Comparison of ENCODE assay signal across 11 cellular contexts in the genomic region with DNA sequence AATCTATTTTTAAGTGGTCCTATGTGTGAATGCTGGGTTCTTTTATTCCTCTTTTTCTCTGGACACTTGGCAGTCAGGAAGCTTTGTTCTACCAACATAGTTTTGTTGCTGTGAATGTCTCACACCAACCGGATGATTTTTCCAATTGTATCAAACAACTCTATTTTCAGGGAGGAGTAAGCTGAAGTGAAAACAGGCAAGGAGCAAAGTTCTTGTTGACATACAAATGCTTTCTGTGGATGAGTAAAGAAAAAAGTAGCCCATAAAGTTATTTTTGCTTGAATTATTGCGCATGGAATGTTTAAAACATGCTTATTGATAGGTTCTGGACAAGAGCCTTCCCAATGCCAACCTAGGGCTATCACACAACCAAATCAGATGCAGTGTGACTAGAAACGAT. TPM values are rescaled to one million over a fixed set of nuclear protein-coding genes. Genes with fewer than 3 reads are reported as not detected.
DNase-seq lines count a peak whose midpoint lies in the region; ATAC-seq, FAIRE-seq and TF ChIP-seq lines count a peak whose summit lies in the region.
"Had no signal": no experiment of that assay in that cellular context is flagged by ENCODE, and none has a peak within 500 bp of the region (broad histone marks: within the 10 kb centered on the region; RNA-seq: fewer than 3 reads in every experiment).

No MANE protein-coding gene starts in this region.

- no peak overlapping the region for H3K23ac ChIP-seq in trophoblast cell (ENCODE audit: low read length)

- peaks cover 18% of the 10 kb centered on the region for H3K36me3 Mint-ChIP-seq in CD4-positive, alpha-beta T cell (ENCODE audit: low read depth)
- H3K36me3 Mint-ChIP-seq in IgD-negative memory B cell = peaks cover 19% of the 10 kb centered on the region
- peaks cover 4% of the 10 kb centered on the region for H3K36me3 Mint-ChIP-seq in nephron (ENCODE audit: low read depth)

- H3K27me3 Mint-ChIP-seq in CD4-positive, alpha-beta T cell = no peaks in the 10 kb centered on the region
- H3K27me3 Mint-ChIP-seq in IgD-negative memory B cell = no peaks in the 10 kb centered on the region
- peaks cover 6% of the 10 kb centered on the region for H3K27me3 Mint-ChIP-seq in nephron (ENCODE audit: low read depth)

- no peak for TF ChIP-seq CTCF in CD4-positive, alpha-beta T cell (IDR thresholded peaks at IDR 0.05)
- TF ChIP-seq CTCF in dorsolateral prefrontal cortex (IDR thresholded peaks at IDR 0.05 in 54 of 56, conservative IDR thresholded peaks at IDR 0.05 in 2 of 56; ENCODE audit: low read depth in 1 of 56, partially characterized antibody in 56 of 56) (no peak), nephron (IDR thresholded peaks at IDR 0.05; ENCODE audit: unreplicated experiment in 3 of 3) (no peak)

- H3K9me3 Mint-ChIP-seq in CD4-positive, alpha-beta T cell = no peaks in the 10 kb centered on the region
- H3K9me3 Mint-ChIP-seq in IgD-negative memory B cell (no peaks in the 10 kb centered on the region), nephron (no peaks in the 10 kb centered on the region)

- no peak overlapping the region for H3K18ac ChIP-seq in trophoblast cell (ENCODE audit: low read length)

- H4K8ac ChIP-seq in trophoblast cell (ENCODE audit: low read depth, low read length) = no peak overlapping the region

- no peak overlapping the region for H3K4ac ChIP-seq in trophoblast cell (ENCODE audit: low read depth, low read length)

- H4K12ac ChIP-seq in trophoblast cell (ENCODE audit: low read depth, low read length) = no peak overlapping the region

- H2BK12ac ChIP-seq in trophoblast cell (ENCODE audit: low read length) = no peak overlapping the region

- H3K4me1 Mint-ChIP-seq in CD4-positive, alpha-beta T cell (ENCODE audit: low read depth) = peaks cover 40% of the 10 kb centered on the region
- H3K4me1 Mint-ChIP-seq in IgD-negative memory B cell (peaks cover 33 to 35% (median 33%) of the 10 kb centered on the region in 3 donors), nephron (peaks cover 73% of the 10 kb centered on the region)

- DNase-seq in CD4-positive, alpha-beta T cell = no peak
- no peak for DNase-seq in dorsolateral prefrontal cortex
- DNase-seq in trophoblast cell = no peak
- DNase-seq in NCI-H1417 (lab: John Stamatoyannopoulos, UW) = no peak
- no peak for DNase-seq in GM12891 (ENCODE audit: insufficient read length, low spot score)
- DNase-seq in activated gamma-delta T cell treated with Interleukin-2 at 50 U/mL for 16 hours = no peak
- DNase-seq: activated CD8-positive, alpha-beta memory T cell treated with anti-CD3 and anti-CD28 coated beads, Interleukin-2, amount 50 U/mL, for 48 hours; cerebellar nuclear complex; NCI-H526 treated with DMSO at 0.1 percent for 48 hours had no signal

- POLR2A ChIA-PET in CD4-positive, alpha-beta T cell (lab: Charles Lee) = interaction anchor here (6.5 kb wide), 1 partner anchor 10 kb away, joined by 231 read pairs; no protein-coding TSS in a partner anchor

- intact Hi-C loops in CD4-positive, alpha-beta T cell (cut with DNase I, micrococcal nuclease) = loop anchor here in 1 of 2 experiments (10.0 kb wide), 1 partner anchor 1208 kb away; a partner anchor contains a TSS
- intact Hi-C loops in dorsolateral prefrontal cortex (cut with DNase I) = no loop called here

- H3K27ac Mint-ChIP-seq in CD4-positive, alpha-beta T cell = peak overlapping the region; percentile 28
- H3K27ac Mint-ChIP-seq in IgD-negative memory B cell (peak overlapping the region in 2 of 3 donors; percentile 41 to 98), nephron (peak overlapping the region in 2 of 3 experiments; percentile 26 to 28)

- no peak for TF ChIP-seq POLR2A in GM12891 (IDR thresholded peaks at IDR 0.05; ENCODE audit: low read depth, low read length)

- H4K91ac ChIP-seq in trophoblast cell (ENCODE audit: low read depth, low read length) = no peak overlapping the region

- H2BK120ac ChIP-seq in trophoblast cell (ENCODE audit: insufficient read depth, low read length, poor library complexity) = no peak overlapping the region

- ATAC-seq in CD4-positive, alpha-beta T cell (ENCODE audit: poor library complexity) = no peak

- CTCF ChIA-PET in CD4-positive, alpha-beta T cell (lab: Charles Lee) = interaction anchor here (1.1 to 4.3 kb wide), 3 partner anchors 11 to 71 kb away, joined by 3 to 31 read pairs (median 6); a partner anchor contains a TSS

- no peak overlapping the region for H3K4me2 ChIP-seq in trophoblast cell (ENCODE audit: low read length)

- H3K9me3 ChIP-seq in CD4-positive, alpha-beta T cell (ENCODE audit: control insufficient read depth, low read length) = no peaks in the 10 kb centered on the region
- H3K9me3 ChIP-seq in trophoblast cell (ENCODE audit: insufficient read depth, low read depth, low read length) = peaks cover 2% of the 10 kb centered on the region

- H3K4me1 ChIP-seq in trophoblast cell (ENCODE audit: control insufficient read depth in 1 of 2, insufficient read depth in 2 of 2, low read length in 2 of 2) = peaks cover 7 to 11% of the 10 kb centered on the region in 2 experiments

- H3K79me1 ChIP-seq in trophoblast cell (ENCODE audit: low read length) = peaks cover 20% of the 10 kb centered on the region

- H3K27ac ChIP-seq in CD4-positive, alpha-beta T cell (ENCODE audit: low read depth, low read length) = no peak overlapping the region
- H3K27ac ChIP-seq in dorsolateral prefrontal cortex (peak overlapping the region in 1 of 59 donors; percentile 22), trophoblast cell (ENCODE audit: low read depth, low read length) (no peak overlapping the region)

- no peak overlapping the region for H3K4me3 Mint-ChIP-seq in CD4-positive, alpha-beta T cell
- H3K4me3 Mint-ChIP-seq in IgD-negative memory B cell = peak overlapping the region; percentile 9 to 96 (median 80)
- H3K4me3 Mint-ChIP-seq in nephron = peak overlapping the region in 1 of 3 experiments; percentile 68

- H3K79me2 ChIP-seq in trophoblast cell (ENCODE audit: control insufficient read depth, insufficient read depth, low read length, poor library complexity) = peaks cover 12% of the 10 kb centered on the region

- H3K9ac ChIP-seq in trophoblast cell (ENCODE audit: low read length) = no peak overlapping the region

- H2AFZ ChIP-seq in trophoblast cell (ENCODE audit: insufficient read depth, low read length, poor library complexity) = no peak overlapping the region

- peak overlapping the region in 35 of 59 donors; percentile 3 to 97 (median 84) for H3K4me3 ChIP-seq in dorsolateral prefrontal cortex
- no peak overlapping the region for H3K4me3 ChIP-seq in trophoblast cell (ENCODE audit: low read depth, low read length)

- H2BK5ac ChIP-seq in trophoblast cell (ENCODE audit: low read depth, low read length, poor library complexity) = no peak overlapping the region

- no peak for FAIRE-seq in GM12891 (lab: Jason Lieb, UNC)

- H2AK5ac ChIP-seq in trophoblast cell (ENCODE audit: low read length) = no peak overlapping the region

- no peaks in the 10 kb centered on the region for H3K36me3 ChIP-seq in trophoblast cell (ENCODE audit: control insufficient read depth in 1 of 2, insufficient read depth in 2 of 2, low read length in 2 of 2)

- no peak overlapping the region for H3K14ac ChIP-seq in trophoblast cell (ENCODE audit: low read length)

- no peaks in the 10 kb centered on the region for H3K27me3 ChIP-seq in CD4-positive, alpha-beta T cell (ENCODE audit: control insufficient read depth, insufficient read depth, low read length)
- H3K27me3 ChIP-seq in dorsolateral prefrontal cortex (no peaks in the 10 kb centered on the region), trophoblast cell (ENCODE audit: insufficient read depth, low read length) (no peaks in the 10 kb centered on the region)

- no CpG with 5 or more reads among the region's 3 CpGs for WGBS in trophoblast cell (ENCODE audit: extremely low coverage, insufficient coverage, insufficient read length)

TF ChIP-seq in GM12891, 5 proteins besides CTCF, POLR2A, EP300 and RAD21:
- TF ChIP-seq PAX5 (IDR thresholded peaks at IDR 0.05; ENCODE audit: insufficient read depth, low read length, severe bottlenecking) (no peak), POLR2AphosphoS5 (IDR thresholded peaks at IDR 0.05; ENCODE audit: low read depth, low read length) (no peak), SPI1 (IDR thresholded peaks at IDR 0.05; ENCODE audit: low read depth, low read length) (no peak), TAF1 (IDR thresholded peaks at IDR 0.05; ENCODE audit: low read depth, low read length) (no peak), POU2F2 (IDR thresholded peaks at IDR 0.05; ENCODE audit: low read depth, low read length) (no peak)

RNA-seq across cellular contexts. Expression of a gene that starts 4.4 kb away (rescaled TPM):
- 10 to 100 TPM; 53.8 to 54.1 TPM for total RNA-seq in CD4-positive, alpha-beta T cell
- 31.0 TPM for polyA plus RNA-seq in IgD-negative memory B cell
- total RNA-seq in dorsolateral prefrontal cortex = 10 to 100 TPM in 118 of 120 experiments, 1 to 10 TPM in 2; 8.1 to 74.9 (median 17.6) TPM
- 9.0 and 9.8 TPM in 2 replicates for polyA plus RNA-seq in trophoblast cell (2013)
- polyA plus RNA-seq in GM12891 (2012; ENCODE audit: low read depth, missing spikeins) = 33.9 TPM

RNA-seq across cellular contexts. Expression of a gene that starts 59.1 kb away (rescaled TPM):
- 10 to 100 TPM; 16.2 to 18.1 TPM for total RNA-seq in CD4-positive, alpha-beta T cell
- polyA plus RNA-seq in IgD-negative memory B cell = 28.3 TPM
- total RNA-seq in dorsolateral prefrontal cortex = 10 to 100 TPM in 15 of 120 experiments, 1 to 10 TPM in 105; 2.7 to 15.3 (median 6.8) TPM
- 0.57 and 0.79 TPM in 2 replicates for polyA plus RNA-seq in trophoblast cell (2013)
- 24.6 TPM for polyA plus RNA-seq in GM12891 (2012; ENCODE audit: low read depth, missing spikeins)
